15 cellular contexts compared by ENCODE assay signal in genomic region chr2:127584516-127585033, GRCh38.
"Had no signal": no experiment of that assay in that cellular context is flagged by ENCODE, and none has a peak within 500 bp of the region (broad histone marks: within the 10 kb centered on the region; RNA-seq: fewer than 3 reads in every experiment).

No MANE protein-coding gene starts in this region.

- H3K4me3 ChIP-seq: body of pancreas, ovary, tibial artery had no signal

- H3K27ac ChIP-seq: body of pancreas, ovary, tibial artery had no signal

- H3K27ac Mint-ChIP-seq: activated naive CD4-positive, alpha-beta T cell treated with anti-CD3 and anti-CD28 coated beads, Interleukin-2, amount 50 U/mL, for 72 hours; stimulated activated memory B cell treated with anti-CD40 and anti-IgM and Interleukin-4, amounts not matched to agents 10 μg/mL and 1 μg/mL and 100 μg/mL, for 72 hours had no signal

- DNase-seq: activated CD4-positive, alpha-beta T cell treated with anti-CD3 and anti-CD28 coated beads, Interleukin-2, amount 50 U/mL, for 48 hours; amygdala; body of pancreas; central memory CD4-positive, alpha-beta T cell; cortex of kidney; effector CD8-positive, alpha-beta T cell; foreskin fibroblast; hypothalamus; SHP77 treated with DMSO at 0.1 percent for 48 hours; stimulated activated CD4-positive, alpha-beta T cell treated with anti-CD3 and anti-CD28 coated beads, Interleukin-12 subunit alpha, Interleukin-12 subunit beta, amount 100 ng/mL, for 4 hours had no signal

- H3K36me3 ChIP-seq: ovary, tibial artery had no signal

- H3K36me3 Mint-ChIP-seq: activated naive CD4-positive, alpha-beta T cell treated with anti-CD3 and anti-CD28 coated beads, Interleukin-2, amount 50 U/mL, for 72 hours; stimulated activated memory B cell treated with anti-CD40 and anti-IgM and Interleukin-4, amounts not matched to agents 10 μg/mL and 1 μg/mL and 100 μg/mL, for 72 hours had no signal

- H3K27me3 ChIP-seq: body of pancreas, ovary, tibial artery had no signal

- H3K4me1 ChIP-seq: body of pancreas, tibial artery had no signal

- H3K9me3 ChIP-seq: body of pancreas, ovary, tibial artery had no signal

- ATAC-seq: activated naive CD4-positive, alpha-beta T cell treated with anti-CD3 and anti-CD28 coated beads, Interleukin-2, amount 50 U/mL, for 72 hours; body of pancreas; SK-N-SH treated with all-trans-retinoic acid at 6 μM for 48 hours; stimulated activated memory B cell treated with anti-CD40 and anti-IgM and Interleukin-4, amounts not matched to agents 10 μg/mL and 1 μg/mL and 100 μg/mL, for 72 hours had no signal

- H3K27me3 Mint-ChIP-seq: stimulated activated memory B cell treated with anti-CD40 and anti-IgM and Interleukin-4, amounts not matched to agents 10 μg/mL and 1 μg/mL and 100 μg/mL, for 72 hours had no signal

- H3K9me3 Mint-ChIP-seq: activated naive CD4-positive, alpha-beta T cell treated with anti-CD3 and anti-CD28 coated beads, Interleukin-2, amount 50 U/mL, for 72 hours; stimulated activated memory B cell treated with anti-CD40 and anti-IgM and Interleukin-4, amounts not matched to agents 10 μg/mL and 1 μg/mL and 100 μg/mL, for 72 hours had no signal

- H3K4me3 Mint-ChIP-seq: stimulated activated memory B cell treated with anti-CD40 and anti-IgM and Interleukin-4, amounts not matched to agents 10 μg/mL and 1 μg/mL and 100 μg/mL, for 72 hours had no signal
